1 cellular context compared by ENCODE assay signal in genomic region chr14:32078794-32079663, GRCh38.
TF ChIP-seq lines count a peak whose summit lies in the region.

No MANE protein-coding gene starts in this region.

TF ChIP-seq in HepG2, 621 proteins besides CTCF, POLR2A, EP300 and RAD21 (continued from another document and continues in another):
- TF ChIP-seq UBTF (CRISPR knock-in tag; IDR thresholded peaks at IDR 0.05) (no peak), AGO2 (optimal IDR thresholded peaks at IDR 0.05; ENCODE audit: low read depth, low read length) (no peak), MAFK (conservative IDR thresholded peaks at IDR 0.05 in 1 of 2, IDR thresholded peaks at IDR 0.05 in 1 of 2; ENCODE audit: low read length in 2 of 2) (no peak), ZNF205 (CRISPR knock-in tag; IDR thresholded peaks at IDR 0.05) (no peak), ZNF629 (CRISPR knock-in tag; conservative IDR thresholded peaks at IDR 0.05) (no peak), ZNF451 (CRISPR knock-in tag; IDR thresholded peaks at IDR 0.05) (no peak), IKZF5 (CRISPR knock-in tag; IDR thresholded peaks at IDR 0.05) (no peak), NFIB (CRISPR knock-in tag; IDR thresholded peaks at IDR 0.05; ENCODE audit: borderline replicate concordance) (no peak), ZNF816 (CRISPR knock-in tag; IDR thresholded peaks at IDR 0.05; ENCODE audit: borderline replicate concordance) (no peak), ZNF225 (CRISPR knock-in tag; IDR thresholded peaks at IDR 0.05) (no peak), ZNF790 (CRISPR knock-in tag; IDR thresholded peaks at IDR 0.05; ENCODE audit: borderline replicate concordance) (no peak), ZBTB3 (CRISPR knock-in tag; IDR thresholded peaks at IDR 0.05; ENCODE audit: borderline replicate concordance, low read depth) (no peak), HOXA3 (CRISPR knock-in tag; IDR thresholded peaks at IDR 0.05) (no peak), ZNF773 (CRISPR knock-in tag; IDR thresholded peaks at IDR 0.05; ENCODE audit: borderline replicate concordance) (no peak), GATAD1 (CRISPR knock-in tag; IDR thresholded peaks at IDR 0.05) (0 out of 2 replicates have a peak, but pooled peaks have one; percentile 52), ATAD3A (CRISPR knock-in tag; IDR thresholded peaks at IDR 0.05) (no peak), PRPF4 (IDR thresholded peaks at IDR 0.05; ENCODE audit: low read depth, low read length, poor library complexity, severe bottlenecking) (no peak), KDM5B (CRISPR knock-in tag; IDR thresholded peaks at IDR 0.05; ENCODE audit: borderline replicate concordance) (no peak), LRRFIP1 (CRISPR knock-in tag; conservative IDR thresholded peaks at IDR 0.05) (no peak), IKZF1 (IDR thresholded peaks at IDR 0.05) (no peak), ZC3H4 (CRISPR knock-in tag; IDR thresholded peaks at IDR 0.05; ENCODE audit: borderline replicate concordance) (no peak), SMARCC2 (IDR thresholded peaks at IDR 0.05) (no peak), ZNF280B (CRISPR knock-in tag; IDR thresholded peaks at IDR 0.05; ENCODE audit: borderline replicate concordance) (no peak), ZNF850 (CRISPR knock-in tag; conservative IDR thresholded peaks at IDR 0.05) (no peak), HNRNPUL1 (IDR thresholded peaks at IDR 0.05; ENCODE audit: low read depth, low read length) (peak; percentile 6; the same call in 1 of the 2 replicates), HOXD1 (CRISPR knock-in tag; IDR thresholded peaks at IDR 0.05) (no peak), MATR3 (CRISPR knock-in tag; IDR thresholded peaks at IDR 0.05) (no peak), ATM (IDR thresholded peaks at IDR 0.05; ENCODE audit: borderline replicate concordance) (no peak), ZNF709 (CRISPR knock-in tag; IDR thresholded peaks at IDR 0.05) (no peak), ZNF644 (CRISPR knock-in tag; IDR thresholded peaks at IDR 0.05; ENCODE audit: low read depth) (no peak), AGO1 (IDR thresholded peaks at IDR 0.05; ENCODE audit: low read depth, low read length, poor library complexity, severe bottlenecking) (no peak), HIC2 (CRISPR knock-in tag; IDR thresholded peaks at IDR 0.05; ENCODE audit: low read depth) (no peak)
- TF ChIP-seq, protein P1, sequence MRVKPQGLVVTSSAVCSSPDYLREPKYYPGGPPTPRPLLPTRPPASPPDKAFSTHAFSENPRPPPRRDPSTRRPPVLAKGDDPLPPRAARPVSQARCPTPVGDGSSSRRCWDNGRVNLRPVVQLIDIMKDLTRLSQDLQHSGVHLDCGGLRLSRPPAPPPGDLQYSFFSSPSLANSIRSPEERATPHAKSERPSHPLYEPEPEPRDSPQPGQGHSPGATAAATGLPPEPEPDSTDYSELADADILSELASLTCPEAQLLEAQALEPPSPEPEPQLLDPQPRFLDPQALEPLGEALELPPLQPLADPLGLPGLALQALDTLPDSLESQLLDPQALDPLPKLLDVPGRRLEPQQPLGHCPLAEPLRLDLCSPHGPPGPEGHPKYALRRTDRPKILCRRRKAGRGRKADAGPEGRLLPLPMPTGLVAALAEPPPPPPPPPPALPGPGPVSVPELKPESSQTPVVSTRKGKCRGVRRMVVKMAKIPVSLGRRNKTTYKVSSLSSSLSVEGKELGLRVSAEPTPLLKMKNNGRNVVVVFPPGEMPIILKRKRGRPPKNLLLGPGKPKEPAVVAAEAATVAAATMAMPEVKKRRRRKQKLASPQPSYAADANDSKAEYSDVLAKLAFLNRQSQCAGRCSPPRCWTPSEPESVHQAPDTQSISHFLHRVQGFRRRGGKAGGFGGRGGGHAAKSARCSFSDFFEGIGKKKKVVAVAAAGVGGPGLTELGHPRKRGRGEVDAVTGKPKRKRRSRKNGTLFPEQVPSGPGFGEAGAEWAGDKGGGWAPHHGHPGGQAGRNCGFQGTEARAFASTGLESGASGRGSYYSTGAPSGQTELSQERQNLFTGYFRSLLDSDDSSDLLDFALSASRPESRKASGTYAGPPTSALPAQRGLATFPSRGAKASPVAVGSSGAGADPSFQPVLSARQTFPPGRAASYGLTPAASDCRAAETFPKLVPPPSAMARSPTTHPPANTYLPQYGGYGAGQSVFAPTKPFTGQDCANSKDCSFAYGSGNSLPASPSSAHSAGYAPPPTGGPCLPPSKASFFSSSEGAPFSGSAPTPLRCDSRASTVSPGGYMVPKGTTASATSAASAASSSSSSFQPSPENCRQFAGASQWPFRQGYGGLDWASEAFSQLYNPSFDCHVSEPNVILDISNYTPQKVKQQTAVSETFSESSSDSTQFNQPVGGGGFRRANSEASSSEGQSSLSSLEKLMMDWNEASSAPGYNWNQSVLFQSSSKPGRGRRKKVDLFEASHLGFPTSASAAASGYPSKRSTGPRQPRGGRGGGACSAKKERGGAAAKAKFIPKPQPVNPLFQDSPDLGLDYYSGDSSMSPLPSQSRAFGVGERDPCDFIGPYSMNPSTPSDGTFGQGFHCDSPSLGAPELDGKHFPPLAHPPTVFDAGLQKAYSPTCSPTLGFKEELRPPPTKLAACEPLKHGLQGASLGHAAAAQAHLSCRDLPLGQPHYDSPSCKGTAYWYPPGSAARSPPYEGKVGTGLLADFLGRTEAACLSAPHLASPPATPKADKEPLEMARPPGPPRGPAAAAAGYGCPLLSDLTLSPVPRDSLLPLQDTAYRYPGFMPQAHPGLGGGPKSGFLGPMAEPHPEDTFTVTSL (CRISPR knock-in tag; IDR thresholded peaks at IDR 0.05; ENCODE audit: borderline replicate concordance): no peak; the same call in 1 of the 2 replicates
- TF ChIP-seq, protein P2, sequence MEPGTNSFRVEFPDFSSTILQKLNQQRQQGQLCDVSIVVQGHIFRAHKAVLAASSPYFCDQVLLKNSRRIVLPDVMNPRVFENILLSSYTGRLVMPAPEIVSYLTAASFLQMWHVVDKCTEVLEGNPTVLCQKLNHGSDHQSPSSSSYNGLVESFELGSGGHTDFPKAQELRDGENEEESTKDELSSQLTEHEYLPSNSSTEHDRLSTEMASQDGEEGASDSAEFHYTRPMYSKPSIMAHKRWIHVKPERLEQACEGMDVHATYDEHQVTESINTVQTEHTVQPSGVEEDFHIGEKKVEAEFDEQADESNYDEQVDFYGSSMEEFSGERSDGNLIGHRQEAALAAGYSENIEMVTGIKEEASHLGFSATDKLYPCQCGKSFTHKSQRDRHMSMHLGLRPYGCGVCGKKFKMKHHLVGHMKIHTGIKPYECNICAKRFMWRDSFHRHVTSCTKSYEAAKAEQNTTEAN (CRISPR knock-in tag; conservative IDR thresholded peaks at IDR 0.05): 0 out of 2 replicates have a peak, but pooled peaks have one; percentile 35
- TF ChIP-seq, protein P3, sequence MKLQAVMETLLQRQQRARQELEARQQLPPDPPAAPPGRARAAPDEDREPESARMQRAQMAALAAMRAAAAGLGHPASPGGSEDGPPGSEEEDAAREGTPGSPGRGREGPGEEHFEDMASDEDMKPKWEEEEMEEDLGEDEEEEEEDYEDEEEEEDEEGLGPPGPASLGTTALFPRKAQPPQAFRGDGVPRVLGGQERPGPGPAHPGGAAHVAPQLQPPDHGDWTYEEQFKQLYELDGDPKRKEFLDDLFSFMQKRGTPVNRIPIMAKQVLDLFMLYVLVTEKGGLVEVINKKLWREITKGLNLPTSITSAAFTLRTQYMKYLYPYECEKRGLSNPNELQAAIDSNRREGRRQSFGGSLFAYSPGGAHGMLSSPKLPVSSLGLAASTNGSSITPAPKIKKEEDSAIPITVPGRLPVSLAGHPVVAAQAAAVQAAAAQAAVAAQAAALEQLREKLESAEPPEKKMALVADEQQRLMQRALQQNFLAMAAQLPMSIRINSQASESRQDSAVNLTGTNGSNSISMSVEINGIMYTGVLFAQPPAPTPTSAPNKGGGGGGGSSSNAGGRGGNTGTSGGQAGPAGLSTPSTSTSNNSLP (IDR thresholded peaks at IDR 0.05; ENCODE audit: low read depth, low read length): peak; percentile 84
- TF ChIP-seq, protein P4, sequence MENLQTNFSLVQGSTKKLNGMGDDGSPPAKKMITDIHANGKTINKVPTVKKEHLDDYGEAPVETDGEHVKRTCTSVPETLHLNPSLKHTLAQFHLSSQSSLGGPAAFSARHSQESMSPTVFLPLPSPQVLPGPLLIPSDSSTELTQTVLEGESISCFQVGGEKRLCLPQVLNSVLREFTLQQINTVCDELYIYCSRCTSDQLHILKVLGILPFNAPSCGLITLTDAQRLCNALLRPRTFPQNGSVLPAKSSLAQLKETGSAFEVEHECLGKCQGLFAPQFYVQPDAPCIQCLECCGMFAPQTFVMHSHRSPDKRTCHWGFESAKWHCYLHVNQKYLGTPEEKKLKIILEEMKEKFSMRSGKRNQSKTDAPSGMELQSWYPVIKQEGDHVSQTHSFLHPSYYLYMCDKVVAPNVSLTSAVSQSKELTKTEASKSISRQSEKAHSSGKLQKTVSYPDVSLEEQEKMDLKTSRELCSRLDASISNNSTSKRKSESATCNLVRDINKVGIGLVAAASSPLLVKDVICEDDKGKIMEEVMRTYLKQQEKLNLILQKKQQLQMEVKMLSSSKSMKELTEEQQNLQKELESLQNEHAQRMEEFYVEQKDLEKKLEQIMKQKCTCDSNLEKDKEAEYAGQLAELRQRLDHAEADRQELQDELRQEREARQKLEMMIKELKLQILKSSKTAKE (CRISPR knock-in tag; IDR thresholded peaks at IDR 0.05; ENCODE audit: borderline replicate concordance): no peak
- TF ChIP-seq, protein P5, sequence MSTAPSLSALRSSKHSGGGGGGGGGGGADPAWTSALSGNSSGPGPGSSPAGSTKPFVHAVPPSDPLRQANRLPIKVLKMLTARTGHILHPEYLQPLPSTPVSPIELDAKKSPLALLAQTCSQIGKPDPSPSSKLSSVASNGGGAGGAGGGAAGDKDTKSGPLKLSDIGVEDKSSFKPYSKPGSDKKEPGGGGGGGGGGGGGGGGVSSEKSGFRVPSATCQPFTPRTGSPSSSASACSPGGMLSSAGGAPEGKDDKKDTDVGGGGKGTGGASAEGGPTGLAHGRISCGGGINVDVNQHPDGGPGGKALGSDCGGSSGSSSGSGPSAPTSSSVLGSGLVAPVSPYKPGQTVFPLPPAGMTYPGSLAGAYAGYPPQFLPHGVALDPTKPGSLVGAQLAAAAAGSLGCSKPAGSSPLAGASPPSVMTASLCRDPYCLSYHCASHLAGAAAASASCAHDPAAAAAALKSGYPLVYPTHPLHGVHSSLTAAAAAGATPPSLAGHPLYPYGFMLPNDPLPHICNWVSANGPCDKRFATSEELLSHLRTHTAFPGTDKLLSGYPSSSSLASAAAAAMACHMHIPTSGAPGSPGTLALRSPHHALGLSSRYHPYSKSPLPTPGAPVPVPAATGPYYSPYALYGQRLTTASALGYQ (CRISPR knock-in tag; IDR thresholded peaks at IDR 0.05): peak; percentile 70
